ENCODE assay signal across 2 cellular contexts in genomic region chr1:145830810-145831209, GRCh38. TPM values are rescaled to one million over a fixed set of nuclear protein-coding genes. Genes with fewer than 3 reads are reported as not detected.
"Had no signal": no experiment of that assay in that cellular context is flagged by ENCODE, and none has a peak within 500 bp of the region (broad histone marks: within the 10 kb centered on the region; RNA-seq: fewer than 3 reads in every experiment).

No MANE protein-coding gene starts in this region.

RNA-seq across cellular contexts. Expression of gene ANKRD35, which starts 54.9 kb away (rescaled TPM):
- total RNA-seq: activated B cell treated with CpG ODN at 0.5 μM for 24 hours, T-helper 17 cell had no signal
